9 cellular contexts compared by ENCODE assay signal in genomic region chr14:93994919-93995682, GRCh38. TPM values are rescaled to one million over a fixed set of nuclear protein-coding genes. Genes with fewer than 3 reads are reported as not detected.
DNase-seq lines count a peak whose midpoint lies in the region; ATAC-seq and TF ChIP-seq lines count a peak whose summit lies in the region.
"Had no signal": no experiment of that assay in that cellular context is flagged by ENCODE, and none has a peak within 500 bp of the region (broad histone marks: within the 10 kb centered on the region; RNA-seq: fewer than 3 reads in every experiment).

No MANE protein-coding gene starts in this region.

- H3K4me1 Mint-ChIP-seq in activated B cell treated with CpG ODN at 0.5 μM for 24 hours, result peaks cover 2% of the 10 kb centered on the region

- no peaks in the 10 kb centered on the region for H3K36me3 Mint-ChIP-seq in activated B cell treated with CpG ODN at 0.5 μM for 24 hours (ENCODE audit: low read depth)

- H3K27ac Mint-ChIP-seq in activated B cell treated with CpG ODN at 0.5 μM for 24 hours, result no peak overlapping the region

- intact Hi-C loops in activated B cell treated with CpG ODN at 0.5 μM for 24 hours (cut with micrococcal nuclease), result no loop called here

- H3K4me3 Mint-ChIP-seq in activated B cell treated with CpG ODN at 0.5 μM for 24 hours, result no peak overlapping the region

- peaks cover 23% of the 10 kb centered on the region for H3K27me3 Mint-ChIP-seq in activated B cell treated with CpG ODN at 0.5 μM for 24 hours

- no peak for TF ChIP-seq CTCF in activated B cell treated with CpG ODN at 0.5 μM for 24 hours (IDR thresholded peaks at IDR 0.05)

- ATAC-seq in activated B cell treated with CpG ODN at 0.5 μM for 24 hours (ENCODE audit: low read depth), result peak; percentile 33
- peak; percentile 84 for ATAC-seq in esophagus mucosa
- ATAC-seq in HG03571 (IDR thresholded peaks at IDR 0.05; ENCODE audit: unreplicated experiment), result no peak
- no peak for ATAC-seq in GM21526 (IDR thresholded peaks at IDR 0.05; ENCODE audit: low FRiP score, unreplicated experiment)

- no peaks in the 10 kb centered on the region for H3K9me3 Mint-ChIP-seq in activated B cell treated with CpG ODN at 0.5 μM for 24 hours

- DNase-seq in GM04504 (ENCODE audit: low read depth) (peak; percentile 58), activated B cell treated with CpG ODN at 0.5 μM for 24 hours (no peak), islet precursor cell (no peak), SKM-1 treated with dmso at 0.1 percent for 144 hours (lab: John Stamatoyannopoulos, UW; ENCODE audit: unreplicated experiment) (no peak)
- peak; percentile 42 to 69 (median 48) for DNase-seq in stimulated activated CD4-positive, alpha-beta T cell treated with anti-CD3 and anti-CD28 coated beads, Interleukin-12 subunit alpha, Interleukin-12 subunit beta, amount 100 ng/mL, for 48 hours (ENCODE audit: low read depth in 2 of 3, low spot score in 1 of 3)

- POLR2A ChIA-PET in activated B cell treated with CpG ODN at 0.5 μM for 24 hours (lab: Charles Lee), result interaction anchor here (1.0 kb wide), 1 partner anchor 17 kb away, joined by 5 read pairs; no protein-coding TSS in a partner anchor

- CTCF ChIA-PET in activated B cell treated with CpG ODN at 0.5 μM for 24 hours (lab: Charles Lee), result interaction anchor here (11.8 kb wide), 1 partner anchor 56 kb away, joined by 307 read pairs; no protein-coding TSS in a partner anchor

RNA-seq across cellular contexts. Expression of gene CCDC197, which starts 2.0 kb away (rescaled TPM):
- not detected in 2 replicates for total RNA-seq in activated B cell treated with CpG ODN at 0.5 μM for 24 hours
- not detected for total RNA-seq in esophagus mucosa
- total RNA-seq: temporal lobe had no signal

RNA-seq across cellular contexts. Expression of gene ASB2, which starts 18.7 kb away (rescaled TPM):
- 2.7 and 3.1 TPM in 2 replicates for total RNA-seq in activated B cell treated with CpG ODN at 0.5 μM for 24 hours
- total RNA-seq in esophagus mucosa, result 1.00 TPM
- total RNA-seq: temporal lobe had no signal

RNA-seq across cellular contexts. Expression of gene OTUB2, which starts 31.0 kb away (rescaled TPM):
- total RNA-seq in activated B cell treated with CpG ODN at 0.5 μM for 24 hours (0.12 TPM in 1 of 2 replicates, not detected in the other), esophagus mucosa (5.5 TPM)

Comparison
In these comparisons a context has a peak if more than half of its experiments do, and no peak if none do; other contexts are left out.
1. DNase-seq: peak in GM04504 (single experiment) and stimulated activated CD4-positive, alpha-beta T cell treated with anti-CD3 and anti-CD28 coated beads, Interleukin-12 subunit alpha, Interleukin-12 subunit beta, amount 100 ng/mL, for 48 hours (3 of 3); none in activated B cell treated with CpG ODN at 0.5 μM for 24 hours (single experiment), islet precursor cell (single experiment) and SKM-1 treated with dmso at 0.1 percent for 144 hours (single experiment).
2. ATAC-seq: peak in activated B cell treated with CpG ODN at 0.5 μM for 24 hours (single experiment) and esophagus mucosa (single experiment); none in HG03571 (single experiment) and GM21526 (single experiment).